In genomic region chr11:102386376-102386775, GRCh38 we compare ENCODE assay signal across 25 cellular contexts. TPM values are rescaled to one million over a fixed set of nuclear protein-coding genes. Genes with fewer than 3 reads are reported as not detected.
DNase-seq lines count a peak whose midpoint lies in the region; ATAC-seq and TF ChIP-seq lines count a peak whose summit lies in the region.
"Had no signal": no experiment of that assay in that cellular context is flagged by ENCODE, and none has a peak within 500 bp of the region (broad histone marks: within the 10 kb centered on the region; RNA-seq: fewer than 3 reads in every experiment).

No MANE protein-coding gene starts in this region.

- peak; percentile 19 to 22 for ATAC-seq in activated T-cell treated with anti-CD3 and anti-CD28 coated beads, Interleukin-2, amount 50 U/mL, for 72 hours (replicated peaks in 1 of 2)
- ATAC-seq in CD8-positive, alpha-beta T cell = peak; percentile 65
- ATAC-seq in memory B cell (ENCODE audit: low read depth) = no peak
- ATAC-seq in left lobe of liver = no peak
- ATAC-seq: activated CD8-positive, alpha-beta memory T cell treated with anti-CD3 and anti-CD28 coated beads, Interleukin-2, amount 10 ng/mL, durations not matched to agents 7 days and 5 days; pancreas had no signal

- peaks cover 0 to 2% of the 10 kb centered on the region in 2 donors for H3K9me3 Mint-ChIP-seq in activated T-cell treated with anti-CD3 and anti-CD28 coated beads, Interleukin-2, amount 50 U/mL, for 72 hours
- no peaks in the 10 kb centered on the region for H3K9me3 Mint-ChIP-seq in CD8-positive, alpha-beta T cell
- peaks cover 3% of the 10 kb centered on the region for H3K9me3 Mint-ChIP-seq in memory B cell

- no peaks in the 10 kb centered on the region for H3K27me3 ChIP-seq in CD8-positive, alpha-beta T cell (ENCODE audit: insufficient read depth, low read length)
- H3K27me3 ChIP-seq: BE2C, pancreas, right atrium auricular region, spleen had no signal

- H3K4me1 Mint-ChIP-seq in activated T-cell treated with anti-CD3 and anti-CD28 coated beads, Interleukin-2, amount 50 U/mL, for 72 hours (ENCODE audit: low read depth) = peaks cover 23% of the 10 kb centered on the region
- H3K4me1 Mint-ChIP-seq in CD8-positive, alpha-beta T cell (ENCODE audit: low read depth) = peaks cover 37% of the 10 kb centered on the region
- peaks cover 6% of the 10 kb centered on the region for H3K4me1 Mint-ChIP-seq in memory B cell

- no peak for DNase-seq in activated T-cell treated with anti-CD3 and anti-CD28 coated beads, Interleukin-2, amount 50 U/mL, for 72 hours
- DNase-seq in activated T-cell treated with anti-CD3 and anti-CD28 coated beads, Interleukin-2, amount 50 U/mL, for 48 hours = no peak
- DNase-seq in CD8-positive, alpha-beta T cell = no peak
- DNase-seq in OCI-M1 (lab: John Stamatoyannopoulos, UW) = peak; percentile 18
- no peak for DNase-seq in memory B cell (ENCODE audit: low spot score in 2 of 2)
- no peak for DNase-seq in foreskin fibroblast
- DNase-seq in left lobe of liver (ENCODE audit: low spot score) = no peak
- no peak for DNase-seq in activated gamma-delta T cell (lab: John Stamatoyannopoulos, UW)
- DNase-seq: activated CD4-positive, alpha-beta T cell treated with anti-CD3 and anti-CD28 coated beads for 48 hours; activated CD8-positive, alpha-beta memory T cell treated with anti-CD3 and anti-CD28 coated beads, Interleukin-2, amount 10 ng/mL, durations not matched to agents 7 days and 5 days; anterior cingulate cortex; BE2C; DMS79; effector memory CD4-positive, alpha-beta T cell; glutamatergic neuron; midbrain; NCI-H1436; NCI-H446 treated with DMSO at 0.1 percent for 48 hours; pancreas; spleen; stimulated activated CD4-positive, alpha-beta T cell treated with anti-CD3 and anti-CD28 coated beads, Interleukin-2, amount 100 ng/mL, for 48 hours had no signal

- no peak overlapping the region for H3K27ac ChIP-seq in CD8-positive, alpha-beta T cell (ENCODE audit: low read depth, low read length)
- H3K27ac ChIP-seq: KMS-11, right atrium auricular region, RWPE1, SK-N-MC had no signal

- POLR2A ChIA-PET in CD8-positive, alpha-beta T cell (lab: Charles Lee) = no interaction called here

- H3K4me3 ChIP-seq in CD8-positive, alpha-beta T cell (ENCODE audit: low read depth, low read length) = no peak overlapping the region
- H3K4me3 ChIP-seq in foreskin fibroblast (ENCODE audit: low read depth in 1 of 2, low read length in 2 of 2) = no peak overlapping the region
- H3K4me3 ChIP-seq: pancreas, right atrium auricular region, SK-N-MC, spleen had no signal

- H3K36me3 ChIP-seq in CD8-positive, alpha-beta T cell (ENCODE audit: insufficient read depth, low read length) = peaks cover 7% of the 10 kb centered on the region

- intact Hi-C loops in CD8-positive, alpha-beta T cell (cut with DNase I, micrococcal nuclease) = loop anchor here in 1 of 2 experiments (5.0 kb wide), 1 partner anchor 99 kb away; no protein-coding TSS in a partner anchor

- H3K36me3 Mint-ChIP-seq in activated T-cell treated with anti-CD3 and anti-CD28 coated beads, Interleukin-2, amount 50 U/mL, for 72 hours (ENCODE audit: insufficient read depth in 2 of 2) = peaks cover 7 to 24% of the 10 kb centered on the region in 2 donors
- H3K36me3 Mint-ChIP-seq in CD8-positive, alpha-beta T cell = peaks cover 71% of the 10 kb centered on the region
- peaks cover 18% of the 10 kb centered on the region for H3K36me3 Mint-ChIP-seq in memory B cell

- H3K9me3 ChIP-seq in CD8-positive, alpha-beta T cell (ENCODE audit: low read length) = no peaks in the 10 kb centered on the region
- H3K9me3 ChIP-seq: BE2C, pancreas, right atrium auricular region, spleen had no signal

- CTCF ChIA-PET in CD8-positive, alpha-beta T cell (lab: Charles Lee) = no interaction called here

- H3K4me3 Mint-ChIP-seq in activated T-cell treated with anti-CD3 and anti-CD28 coated beads, Interleukin-2, amount 50 U/mL, for 72 hours = no peak overlapping the region
- no peak overlapping the region for H3K4me3 Mint-ChIP-seq in CD8-positive, alpha-beta T cell
- H3K4me3 Mint-ChIP-seq in memory B cell = no peak overlapping the region
- H3K4me3 Mint-ChIP-seq: activated CD8-positive, alpha-beta memory T cell treated with anti-CD3 and anti-CD28 coated beads, Interleukin-2, amount 10 ng/mL, durations not matched to agents 7 days and 5 days had no signal

- H3K27ac Mint-ChIP-seq in activated T-cell treated with anti-CD3 and anti-CD28 coated beads, Interleukin-2, amount 50 U/mL, for 72 hours = peak overlapping the region; percentile 48
- H3K27ac Mint-ChIP-seq in CD8-positive, alpha-beta T cell = peak overlapping the region; percentile 45
- H3K27ac Mint-ChIP-seq in memory B cell = peak overlapping the region; percentile 19
- H3K27ac Mint-ChIP-seq: activated CD8-positive, alpha-beta memory T cell treated with anti-CD3 and anti-CD28 coated beads, Interleukin-2, amount 10 ng/mL, durations not matched to agents 7 days and 5 days had no signal

- H3K27me3 Mint-ChIP-seq in activated T-cell treated with anti-CD3 and anti-CD28 coated beads, Interleukin-2, amount 50 U/mL, for 72 hours (ENCODE audit: low read depth) = no peaks in the 10 kb centered on the region
- no peaks in the 10 kb centered on the region for H3K27me3 Mint-ChIP-seq in CD8-positive, alpha-beta T cell (ENCODE audit: low read depth)
- H3K27me3 Mint-ChIP-seq in memory B cell = no peaks in the 10 kb centered on the region
- H3K27me3 Mint-ChIP-seq: activated CD8-positive, alpha-beta memory T cell treated with anti-CD3 and anti-CD28 coated beads, Interleukin-2, amount 10 ng/mL, durations not matched to agents 7 days and 5 days had no signal

- no peak for TF ChIP-seq CTCF in CD8-positive, alpha-beta T cell (IDR thresholded peaks at IDR 0.05)
- TF ChIP-seq CTCF in foreskin fibroblast (IDR thresholded peaks at IDR 0.05; ENCODE audit: low read depth, low read length) = no peak

- peaks cover 14% of the 10 kb centered on the region for H3K4me1 ChIP-seq in CD8-positive, alpha-beta T cell (ENCODE audit: insufficient read depth, low read length)

RNA-seq across cellular contexts. Expression of gene BIRC2, which starts 39.4 kb away (rescaled TPM):
- 10 to 100 TPM; 38.3 to 44.4 TPM for total RNA-seq in activated T-cell treated with anti-CD3 and anti-CD28 coated beads, Interleukin-2, amount 50 U/mL, for 72 hours
- total RNA-seq in CD8-positive, alpha-beta T cell = 100 to 1,000 TPM; 161 to 178 TPM
- total RNA-seq in left lobe of liver = 20.8 TPM

Comparison
In these comparisons a context has a peak if more than half of its experiments do, and no peak if none do; other contexts are left out.
1. ATAC-seq: peak in activated T-cell treated with anti-CD3 and anti-CD28 coated beads, Interleukin-2, amount 50 U/mL, for 72 hours (2 of 2) and CD8-positive, alpha-beta T cell (single experiment); none in memory B cell (single experiment) and left lobe of liver (single experiment).
2. Peak in every context shown above with its lines, with median percentiles within 50 percentile points of each other: H3K27ac Mint-ChIP-seq.